ENCODE assay signal across 1 cellular context in the genomic region with DNA sequence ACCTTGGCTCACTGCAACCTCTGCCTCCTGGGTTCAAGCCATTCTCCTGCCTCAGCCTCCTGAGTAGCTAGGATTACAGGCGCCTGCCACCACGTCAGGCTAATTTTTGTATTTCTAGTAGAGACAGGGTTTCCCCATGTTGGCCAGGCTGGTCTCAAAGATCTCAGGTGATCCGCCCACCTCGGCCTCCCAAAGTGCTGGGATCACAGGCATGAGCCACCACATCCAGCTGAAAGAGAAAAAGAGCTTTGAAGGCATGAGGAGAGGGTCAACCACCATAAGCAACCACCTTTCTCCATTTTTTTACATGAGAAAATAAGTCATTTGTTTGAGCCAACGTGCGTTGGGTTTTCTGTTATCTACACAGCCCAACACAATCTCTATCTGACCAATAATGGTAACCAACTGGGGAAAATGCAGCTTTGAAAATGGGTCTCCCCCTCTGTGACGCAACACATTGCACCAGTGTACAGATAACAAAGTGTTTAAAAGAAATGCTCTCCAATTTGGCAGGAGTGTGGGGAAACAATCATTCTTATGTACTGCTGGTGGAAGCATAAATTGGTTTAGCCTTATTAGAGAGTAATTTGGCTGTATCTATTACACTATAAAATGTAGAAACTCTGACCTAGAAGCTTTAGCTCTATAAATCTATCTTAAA.
TF ChIP-seq lines count a peak whose summit lies in the region.

No MANE protein-coding gene starts in this region.

TF ChIP-seq in K562, 482 proteins besides CTCF, POLR2A, EP300 and RAD21 (continued from another document):
- TF ChIP-seq TCF15 (CRISPR knock-in tag; IDR thresholded peaks at IDR 0.05): no peak
- TF ChIP-seq ATF3 (IDR thresholded peaks at IDR 0.05): peak; percentile 67
- TF ChIP-seq ATF3 (CRISPR knock-in tag; conservative IDR thresholded peaks at IDR 0.05): no peak
- TF ChIP-seq ZNF699 (CRISPR knock-in tag; IDR thresholded peaks at IDR 0.05; ENCODE audit: insufficient replicate concordance): no peak
- TF ChIP-seq CEBPZ (IDR thresholded peaks at IDR 0.05; ENCODE audit: borderline replicate concordance, low read depth, low read length): no peak
- no peak for TF ChIP-seq MECOM (CRISPR knock-in tag; IDR thresholded peaks at IDR 0.05)
- TF ChIP-seq, protein P1, sequence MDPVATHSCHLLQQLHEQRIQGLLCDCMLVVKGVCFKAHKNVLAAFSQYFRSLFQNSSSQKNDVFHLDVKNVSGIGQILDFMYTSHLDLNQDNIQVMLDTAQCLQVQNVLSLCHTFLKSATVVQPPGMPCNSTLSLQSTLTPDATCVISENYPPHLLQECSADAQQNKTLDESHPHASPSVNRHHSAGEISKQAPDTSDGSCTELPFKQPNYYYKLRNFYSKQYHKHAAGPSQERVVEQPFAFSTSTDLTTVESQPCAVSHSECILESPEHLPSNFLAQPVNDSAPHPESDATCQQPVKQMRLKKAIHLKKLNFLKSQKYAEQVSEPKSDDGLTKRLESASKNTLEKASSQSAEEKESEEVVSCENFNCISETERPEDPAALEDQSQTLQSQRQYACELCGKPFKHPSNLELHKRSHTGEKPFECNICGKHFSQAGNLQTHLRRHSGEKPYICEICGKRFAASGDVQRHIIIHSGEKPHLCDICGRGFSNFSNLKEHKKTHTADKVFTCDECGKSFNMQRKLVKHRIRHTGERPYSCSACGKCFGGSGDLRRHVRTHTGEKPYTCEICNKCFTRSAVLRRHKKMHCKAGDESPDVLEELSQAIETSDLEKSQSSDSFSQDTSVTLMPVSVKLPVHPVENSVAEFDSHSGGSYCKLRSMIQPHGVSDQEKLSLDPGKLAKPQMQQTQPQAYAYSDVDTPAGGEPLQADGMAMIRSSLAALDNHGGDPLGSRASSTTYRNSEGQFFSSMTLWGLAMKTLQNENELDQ (CRISPR knock-in tag; IDR thresholded peaks at IDR 0.05; ENCODE audit: borderline replicate concordance): no peak
- no peak for TF ChIP-seq PHB2 (IDR thresholded peaks at IDR 0.05; ENCODE audit: low read depth)
- no peak for TF ChIP-seq ZNF77 (CRISPR knock-in tag; IDR thresholded peaks at IDR 0.05)
- no peak for TF ChIP-seq EGR1 (conservative IDR thresholded peaks at IDR 0.05)
- no peak for TF ChIP-seq NFYB (IDR thresholded peaks at IDR 0.05; ENCODE audit: extremely low read depth, insufficient read length)
- peak; percentile 57 for TF ChIP-seq CREM (IDR thresholded peaks at IDR 0.05; ENCODE audit: low read depth)
- TF ChIP-seq FOXM1 (IDR thresholded peaks at IDR 0.05; ENCODE audit: low read depth): no peak
- no peak for TF ChIP-seq FOXM1 (CRISPR knock-in tag; IDR thresholded peaks at IDR 0.05; ENCODE audit: low read depth)
- TF ChIP-seq CBFA2T3 (IDR thresholded peaks at IDR 0.05): 0 out of 2 replicates have a peak, but pooled peaks have one; percentile 15
- TF ChIP-seq, protein P2, sequence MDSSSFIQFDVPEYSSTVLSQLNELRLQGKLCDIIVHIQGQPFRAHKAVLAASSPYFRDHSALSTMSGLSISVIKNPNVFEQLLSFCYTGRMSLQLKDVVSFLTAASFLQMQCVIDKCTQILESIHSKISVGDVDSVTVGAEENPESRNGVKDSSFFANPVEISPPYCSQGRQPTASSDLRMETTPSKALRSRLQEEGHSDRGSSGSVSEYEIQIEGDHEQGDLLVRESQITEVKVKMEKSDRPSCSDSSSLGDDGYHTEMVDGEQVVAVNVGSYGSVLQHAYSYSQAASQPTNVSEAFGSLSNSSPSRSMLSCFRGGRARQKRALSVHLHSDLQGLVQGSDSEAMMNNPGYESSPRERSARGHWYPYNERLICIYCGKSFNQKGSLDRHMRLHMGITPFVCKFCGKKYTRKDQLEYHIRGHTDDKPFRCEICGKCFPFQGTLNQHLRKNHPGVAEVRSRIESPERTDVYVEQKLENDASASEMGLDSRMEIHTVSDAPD (CRISPR knock-in tag; IDR thresholded peaks at IDR 0.05): no peak
- TF ChIP-seq ZFPM2 (CRISPR knock-in tag; IDR thresholded peaks at IDR 0.05): no peak
- TF ChIP-seq ZKSCAN3 (CRISPR knock-in tag; IDR thresholded peaks at IDR 0.05): no peak
- TF ChIP-seq, protein P3, sequence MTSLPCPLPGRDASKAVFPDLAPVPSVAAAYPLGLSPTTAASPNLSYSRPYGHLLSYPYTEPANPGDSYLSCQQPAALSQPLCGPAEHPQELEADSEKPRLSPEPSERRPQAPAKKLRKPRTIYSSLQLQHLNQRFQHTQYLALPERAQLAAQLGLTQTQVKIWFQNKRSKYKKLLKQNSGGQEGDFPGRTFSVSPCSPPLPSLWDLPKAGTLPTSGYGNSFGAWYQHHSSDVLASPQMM (CRISPR knock-in tag; IDR thresholded peaks at IDR 0.05): no peak
- TF ChIP-seq NFE2L1 (tag; IDR thresholded peaks at IDR 0.05; ENCODE audit: borderline replicate concordance, low read depth): no peak
- no peak for TF ChIP-seq RFX1 (IDR thresholded peaks at IDR 0.05)
- TF ChIP-seq ELF4 (CRISPR knock-in tag; IDR thresholded peaks at IDR 0.05): no peak
- TF ChIP-seq CBX2 (IDR thresholded peaks at IDR 0.05; ENCODE audit: insufficient read depth, low read length, poor library complexity, severe bottlenecking): no peak
- no peak for TF ChIP-seq ZNF12 (CRISPR knock-in tag; IDR thresholded peaks at IDR 0.05)
